1 cellular context compared by ENCODE assay signal in genomic region chr12:120242275-120242799, GRCh38.
A peak's percentile ranks its signal among the peaks of the same experiment; 100 is the strongest.
TF ChIP-seq lines count a peak whose summit lies in the region.

No MANE protein-coding gene starts in this region.

TF ChIP-seq in K562, 482 proteins besides CTCF, POLR2A, EP300 and RAD21 (continued from another document and continues in another):
- TF ChIP-seq, protein P1, sequence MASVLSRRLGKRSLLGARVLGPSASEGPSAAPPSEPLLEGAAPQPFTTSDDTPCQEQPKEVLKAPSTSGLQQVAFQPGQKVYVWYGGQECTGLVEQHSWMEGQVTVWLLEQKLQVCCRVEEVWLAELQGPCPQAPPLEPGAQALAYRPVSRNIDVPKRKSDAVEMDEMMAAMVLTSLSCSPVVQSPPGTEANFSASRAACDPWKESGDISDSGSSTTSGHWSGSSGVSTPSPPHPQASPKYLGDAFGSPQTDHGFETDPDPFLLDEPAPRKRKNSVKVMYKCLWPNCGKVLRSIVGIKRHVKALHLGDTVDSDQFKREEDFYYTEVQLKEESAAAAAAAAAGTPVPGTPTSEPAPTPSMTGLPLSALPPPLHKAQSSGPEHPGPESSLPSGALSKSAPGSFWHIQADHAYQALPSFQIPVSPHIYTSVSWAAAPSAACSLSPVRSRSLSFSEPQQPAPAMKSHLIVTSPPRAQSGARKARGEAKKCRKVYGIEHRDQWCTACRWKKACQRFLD (CRISPR knock-in tag; IDR thresholded peaks at IDR 0.05), result peak; percentile 96
- TF ChIP-seq ZNF551 (CRISPR knock-in tag; IDR thresholded peaks at IDR 0.05), result no peak
- TF ChIP-seq PPARD (CRISPR knock-in tag; IDR thresholded peaks at IDR 0.05), result no peak
- no peak for TF ChIP-seq GABPB2 (CRISPR knock-in tag; conservative IDR thresholded peaks at IDR 0.05)
- peak; percentile 90 for TF ChIP-seq SOX6 (IDR thresholded peaks at IDR 0.05)
- no peak for TF ChIP-seq RBM34 (IDR thresholded peaks at IDR 0.05; ENCODE audit: borderline replicate concordance, insufficient read depth, low read length)
- no peak for TF ChIP-seq ZBTB26 (CRISPR knock-in tag; IDR thresholded peaks at IDR 0.05)
- TF ChIP-seq ELK1 (CRISPR knock-in tag; IDR thresholded peaks at IDR 0.05), result no peak
- no peak for TF ChIP-seq SNRNP70 (optimal IDR thresholded peaks at IDR 0.05; ENCODE audit: low read depth, low read length)
- TF ChIP-seq AFF1 (IDR thresholded peaks at IDR 0.05; ENCODE audit: low read depth in 1 of 2, partially characterized antibody in 2 of 2), result peak in 1 of 2 experiments; percentile 67
- TF ChIP-seq, protein P2, sequence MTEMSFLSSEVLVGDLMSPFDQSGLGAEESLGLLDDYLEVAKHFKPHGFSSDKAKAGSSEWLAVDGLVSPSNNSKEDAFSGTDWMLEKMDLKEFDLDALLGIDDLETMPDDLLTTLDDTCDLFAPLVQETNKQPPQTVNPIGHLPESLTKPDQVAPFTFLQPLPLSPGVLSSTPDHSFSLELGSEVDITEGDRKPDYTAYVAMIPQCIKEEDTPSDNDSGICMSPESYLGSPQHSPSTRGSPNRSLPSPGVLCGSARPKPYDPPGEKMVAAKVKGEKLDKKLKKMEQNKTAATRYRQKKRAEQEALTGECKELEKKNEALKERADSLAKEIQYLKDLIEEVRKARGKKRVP (CRISPR knock-in tag; IDR thresholded peaks at IDR 0.05), result 0 out of 2 replicates have a peak, but pooled peaks have one; percentile 41
- TF ChIP-seq, protein P3, sequence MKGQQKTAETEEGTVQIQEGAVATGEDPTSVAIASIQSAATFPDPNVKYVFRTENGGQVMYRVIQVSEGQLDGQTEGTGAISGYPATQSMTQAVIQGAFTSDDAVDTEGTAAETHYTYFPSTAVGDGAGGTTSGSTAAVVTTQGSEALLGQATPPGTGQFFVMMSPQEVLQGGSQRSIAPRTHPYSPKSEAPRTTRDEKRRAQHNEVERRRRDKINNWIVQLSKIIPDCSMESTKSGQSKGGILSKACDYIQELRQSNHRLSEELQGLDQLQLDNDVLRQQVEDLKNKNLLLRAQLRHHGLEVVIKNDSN (CRISPR knock-in tag; IDR thresholded peaks at IDR 0.05), result peak; percentile 71
- TF ChIP-seq, protein P4, sequence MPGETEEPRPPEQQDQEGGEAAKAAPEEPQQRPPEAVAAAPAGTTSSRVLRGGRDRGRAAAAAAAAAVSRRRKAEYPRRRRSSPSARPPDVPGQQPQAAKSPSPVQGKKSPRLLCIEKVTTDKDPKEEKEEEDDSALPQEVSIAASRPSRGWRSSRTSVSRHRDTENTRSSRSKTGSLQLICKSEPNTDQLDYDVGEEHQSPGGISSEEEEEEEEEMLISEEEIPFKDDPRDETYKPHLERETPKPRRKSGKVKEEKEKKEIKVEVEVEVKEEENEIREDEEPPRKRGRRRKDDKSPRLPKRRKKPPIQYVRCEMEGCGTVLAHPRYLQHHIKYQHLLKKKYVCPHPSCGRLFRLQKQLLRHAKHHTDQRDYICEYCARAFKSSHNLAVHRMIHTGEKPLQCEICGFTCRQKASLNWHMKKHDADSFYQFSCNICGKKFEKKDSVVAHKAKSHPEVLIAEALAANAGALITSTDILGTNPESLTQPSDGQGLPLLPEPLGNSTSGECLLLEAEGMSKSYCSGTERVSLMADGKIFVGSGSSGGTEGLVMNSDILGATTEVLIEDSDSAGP (CRISPR knock-in tag; IDR thresholded peaks at IDR 0.05), result no peak
- peak in 1 of 2 experiments; percentile 44; a peak in 1 of 4 replicates for TF ChIP-seq SRF (CRISPR knock-in tag; IDR thresholded peaks at IDR 0.05)
- TF ChIP-seq ZNF764 (CRISPR knock-in tag; IDR thresholded peaks at IDR 0.05; ENCODE audit: low read depth), result no peak
- TF ChIP-seq FOXJ2 (tag; IDR thresholded peaks at IDR 0.05), result no peak
- TF ChIP-seq MAX (CRISPR knock-in tag; IDR thresholded peaks at IDR 0.05), result peak; percentile 98
- TF ChIP-seq MED1 (CRISPR knock-in tag; IDR thresholded peaks at IDR 0.05; ENCODE audit: borderline replicate concordance), result no peak
- TF ChIP-seq ZNF644 (tag; IDR thresholded peaks at IDR 0.05; ENCODE audit: low read depth), result peak; percentile 84; the same call in 1 of the 2 replicates
- peak; percentile 66; the same call in 1 of the 2 replicates for TF ChIP-seq NR2C2 (CRISPR knock-in tag; IDR thresholded peaks at IDR 0.05)
- peak; percentile 85 for TF ChIP-seq NR2C2 (tag; IDR thresholded peaks at IDR 0.05)
- TF ChIP-seq NONO (IDR thresholded peaks at IDR 0.05; ENCODE audit: low read depth in 2 of 2, low read length in 1 of 2), result peak in 1 of 2 experiments; percentile 47; a peak in 1 of 4 replicates
- TF ChIP-seq L3MBTL2 (IDR thresholded peaks at IDR 0.05), result peak; percentile 92
- TF ChIP-seq GATAD2A (IDR thresholded peaks at IDR 0.05), result peak; percentile 72; the same call in 1 of the 2 replicates
- TF ChIP-seq MCM7 (IDR thresholded peaks at IDR 0.05), result no peak
- TF ChIP-seq HNRNPUL1 (IDR thresholded peaks at IDR 0.05; ENCODE audit: low read length), result no peak
- TF ChIP-seq, protein P5, sequence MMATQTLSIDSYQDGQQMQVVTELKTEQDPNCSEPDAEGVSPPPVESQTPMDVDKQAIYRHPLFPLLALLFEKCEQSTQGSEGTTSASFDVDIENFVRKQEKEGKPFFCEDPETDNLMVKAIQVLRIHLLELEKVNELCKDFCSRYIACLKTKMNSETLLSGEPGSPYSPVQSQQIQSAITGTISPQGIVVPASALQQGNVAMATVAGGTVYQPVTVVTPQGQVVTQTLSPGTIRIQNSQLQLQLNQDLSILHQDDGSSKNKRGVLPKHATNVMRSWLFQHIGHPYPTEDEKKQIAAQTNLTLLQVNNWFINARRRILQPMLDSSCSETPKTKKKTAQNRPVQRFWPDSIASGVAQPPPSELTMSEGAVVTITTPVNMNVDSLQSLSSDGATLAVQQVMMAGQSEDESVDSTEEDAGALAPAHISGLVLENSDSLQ (IDR thresholded peaks at IDR 0.05), result peak; percentile 48
- TF ChIP-seq, protein P6, sequence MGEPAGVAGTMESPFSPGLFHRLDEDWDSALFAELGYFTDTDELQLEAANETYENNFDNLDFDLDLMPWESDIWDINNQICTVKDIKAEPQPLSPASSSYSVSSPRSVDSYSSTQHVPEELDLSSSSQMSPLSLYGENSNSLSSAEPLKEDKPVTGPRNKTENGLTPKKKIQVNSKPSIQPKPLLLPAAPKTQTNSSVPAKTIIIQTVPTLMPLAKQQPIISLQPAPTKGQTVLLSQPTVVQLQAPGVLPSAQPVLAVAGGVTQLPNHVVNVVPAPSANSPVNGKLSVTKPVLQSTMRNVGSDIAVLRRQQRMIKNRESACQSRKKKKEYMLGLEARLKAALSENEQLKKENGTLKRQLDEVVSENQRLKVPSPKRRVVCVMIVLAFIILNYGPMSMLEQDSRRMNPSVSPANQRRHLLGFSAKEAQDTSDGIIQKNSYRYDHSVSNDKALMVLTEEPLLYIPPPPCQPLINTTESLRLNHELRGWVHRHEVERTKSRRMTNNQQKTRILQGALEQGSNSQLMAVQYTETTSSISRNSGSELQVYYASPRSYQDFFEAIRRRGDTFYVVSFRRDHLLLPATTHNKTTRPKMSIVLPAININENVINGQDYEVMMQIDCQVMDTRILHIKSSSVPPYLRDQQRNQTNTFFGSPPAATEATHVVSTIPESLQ (CRISPR knock-in tag; IDR thresholded peaks at IDR 0.05), result peak; percentile 67; the same call in 1 of the 2 replicates
- peak; percentile 97 to 100 for TF ChIP-seq HDAC1 (IDR thresholded peaks at IDR 0.05)
- TF ChIP-seq RBFOX2 (IDR thresholded peaks at IDR 0.05; ENCODE audit: low read depth, low read length), result no peak
- TF ChIP-seq TFAP4 (CRISPR knock-in tag; IDR thresholded peaks at IDR 0.05; ENCODE audit: borderline replicate concordance), result peak; percentile 99
- TF ChIP-seq TCF7L2 (IDR thresholded peaks at IDR 0.05; ENCODE audit: low read depth, low read length), result no peak
- TF ChIP-seq ZNF398 (CRISPR knock-in tag; IDR thresholded peaks at IDR 0.05), result no peak
- TF ChIP-seq, protein P7, sequence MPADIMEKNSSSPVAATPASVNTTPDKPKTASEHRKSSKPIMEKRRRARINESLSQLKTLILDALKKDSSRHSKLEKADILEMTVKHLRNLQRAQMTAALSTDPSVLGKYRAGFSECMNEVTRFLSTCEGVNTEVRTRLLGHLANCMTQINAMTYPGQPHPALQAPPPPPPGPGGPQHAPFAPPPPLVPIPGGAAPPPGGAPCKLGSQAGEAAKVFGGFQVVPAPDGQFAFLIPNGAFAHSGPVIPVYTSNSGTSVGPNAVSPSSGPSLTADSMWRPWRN (IDR thresholded peaks at IDR 0.05; ENCODE audit: low read depth), result peak; percentile 99
- peak; percentile 74; the same call in 1 of the 2 replicates for TF ChIP-seq ATF3 (IDR thresholded peaks at IDR 0.05)
- TF ChIP-seq ATF3 (CRISPR knock-in tag; conservative IDR thresholded peaks at IDR 0.05), result no peak
- TF ChIP-seq FOXM1 (IDR thresholded peaks at IDR 0.05; ENCODE audit: low read depth), result peak; percentile 84
- no peak for TF ChIP-seq FOXM1 (CRISPR knock-in tag; IDR thresholded peaks at IDR 0.05; ENCODE audit: low read depth)
- peak; percentile 99 for TF ChIP-seq CBFA2T3 (IDR thresholded peaks at IDR 0.05)
- no peak for TF ChIP-seq MXD1 (CRISPR knock-in tag; IDR thresholded peaks at IDR 0.05; ENCODE audit: borderline replicate concordance, poor library complexity, severe bottlenecking)
- TF ChIP-seq CREM (IDR thresholded peaks at IDR 0.05; ENCODE audit: low read depth), result peak; percentile 60
